ENCODE assay signal across 10 cellular contexts in genomic region chr2:167127135-167127534, GRCh38.
DNase-seq lines count a peak whose midpoint lies in the region; ATAC-seq, FAIRE-seq and TF ChIP-seq lines count a peak whose summit lies in the region.
"Had no signal": no experiment of that assay in that cellular context is flagged by ENCODE, and none has a peak within 500 bp of the region (broad histone marks: within the 10 kb centered on the region; RNA-seq: fewer than 3 reads in every experiment).

No MANE protein-coding gene starts in this region.

- no peak overlapping the region for H3K14ac ChIP-seq in H1 (ENCODE audit: insufficient read length)

- H3K23ac ChIP-seq in H1 (ENCODE audit: insufficient read length), result no peak overlapping the region

- no peaks in the 10 kb centered on the region for H3K23me2 ChIP-seq in H1 (ENCODE audit: low read depth, low read length)

- H2BK5ac ChIP-seq in H1 (ENCODE audit: low read depth, low read length), result no peak overlapping the region

- TF ChIP-seq EP300 in H1 (IDR thresholded peaks at IDR 0.05; ENCODE audit: borderline replicate concordance in 1 of 2, low read depth in 2 of 2, low read length in 2 of 2), result no peak

- no peak overlapping the region for H3K56ac ChIP-seq in H1 (replicated peaks; ENCODE audit: insufficient read length, low read depth, low read length)

- TF ChIP-seq CTCF in H1 (IDR thresholded peaks at IDR 0.05; ENCODE audit: control extremely low read depth in 1 of 3, insufficient read depth in 1 of 3, low read depth in 1 of 3, low read length in 3 of 3), result peak in 1 of 3 experiments; percentile 11; a peak in 1 of 4 replicates

- no peaks in the 10 kb centered on the region for H3K79me2 ChIP-seq in H1 (ENCODE audit: control insufficient read depth in 1 of 2, insufficient read depth in 2 of 2, low read length in 2 of 2)
- H3K79me2 ChIP-seq: parathyroid adenoma had no signal

- H3K36me3 ChIP-seq in H1 (ENCODE audit: control insufficient read depth in 2 of 4, insufficient read depth in 4 of 4, low read length in 3 of 4), result no peaks in the 10 kb centered on the region

- DNase-seq in NCI-H1417 (lab: John Stamatoyannopoulos, UW) (peak in 2 of 3 experiments; percentile 2 to 3), NCI-H1417 treated with DMSO at 0.1 percent for 48 hours (lab: John Stamatoyannopoulos, UW) (no peak), NCI-H82 (lab: John Stamatoyannopoulos, UW) (peak; percentile 82), H1 (ENCODE audit: low read depth in 1 of 2, low spot score in 2 of 2) (no peak), renal cortical epithelial cell (ENCODE audit: low read depth) (peak; percentile 46), NCI-H146 treated with DMSO at 0.1 percent for 48 hours (lab: John Stamatoyannopoulos, UW; ENCODE audit: unreplicated experiment) (no peak), NK-92 (lab: John Stamatoyannopoulos, UW; ENCODE audit: unreplicated experiment) (no peak)

- H3K9ac ChIP-seq in H1 (replicated peaks in 1 of 4; ENCODE audit: extremely low read depth in 1 of 4, low read depth in 3 of 4, low read length in 3 of 4), result no peak overlapping the region
- H3K9ac ChIP-seq: parathyroid adenoma had no signal

- POLR2A ChIA-PET in H1 (lab: Charles Lee; ENCODE audit: partially characterized antibody), result no interaction called here

- 50% methylated on average over 1 of the region's 1 CpG; no CpG with 5 or more reads in 1 of the 2 experiments for WGBS in H1 (ENCODE audit: extremely low coverage in 1 of 2, insufficient coverage in 1 of 2, insufficient read length in 1 of 2, insufficient replicate concordance in 2 of 2, low coverage in 1 of 2, low lambda C conversion rate in 2 of 2, missing lambda C conversion rate in 1 of 2), 2 experiments

- H2AFZ ChIP-seq in H1 (ENCODE audit: low read length), result no peak overlapping the region
- H2AFZ ChIP-seq: parathyroid adenoma had no signal

- no peaks in the 10 kb centered on the region for H4K20me1 ChIP-seq in H1 (replicated peaks in 1 of 2; ENCODE audit: control insufficient read depth in 1 of 2, insufficient read depth in 2 of 2, low read length in 2 of 2)

- no peak overlapping the region for H3K4me3 ChIP-seq in H1 (ENCODE audit: extremely low read depth in 1 of 4, insufficient read depth in 2 of 4, low read depth in 3 of 4, low read length in 4 of 4)

- no peak overlapping the region for H2BK12ac ChIP-seq in H1 (ENCODE audit: low read depth, low read length)

- no peaks in the 10 kb centered on the region for H3K4me1 ChIP-seq in H1 (replicated peaks in 1 of 4; ENCODE audit: control insufficient read depth in 3 of 4, insufficient read depth in 4 of 4, low read length in 3 of 4)
- H3K4me1 ChIP-seq: parathyroid adenoma had no signal

- no peak for ATAC-seq in HG03442 (IDR thresholded peaks at IDR 0.05; ENCODE audit: unreplicated experiment)
- ATAC-seq: stimulated activated effector memory CD8-positive, alpha-beta T cell treated with anti-CD3 and anti-CD28 coated beads, Interleukin-12 subunit alpha, Interleukin-12 subunit beta, amount 100 ng/mL, for 72 hours had no signal

- no peak overlapping the region for H3K18ac ChIP-seq in H1 (ENCODE audit: extremely low read depth, low read length)

- no peaks in the 10 kb centered on the region for H3K27me3 ChIP-seq in H1 (replicated peaks in 1 of 4; ENCODE audit: control insufficient read depth in 3 of 4, extremely low read depth in 1 of 4, insufficient read depth in 3 of 4, low read length in 3 of 4)

- TF ChIP-seq POLR2A in H1 (IDR thresholded peaks at IDR 0.05; ENCODE audit: control extremely low read depth in 1 of 2, low read depth in 2 of 2, low read length in 2 of 2), result no peak

- H4K91ac ChIP-seq in H1 (replicated peaks; ENCODE audit: insufficient read length, low read length), result no peak overlapping the region

- CTCF ChIA-PET in H1 (lab: Charles Lee; ENCODE audit: partially characterized antibody), result interaction anchor here (0.6 to 1.2 kb wide), 2 partner anchors 187 to 833 kb away, joined by 3 read pairs; no protein-coding TSS in a partner anchor

- peak; percentile 19 for FAIRE-seq in H1 (lab: Jason Lieb, UNC)

- H2AK5ac ChIP-seq in H1 (ENCODE audit: low read depth, low read length), result no peak overlapping the region

- no peaks in the 10 kb centered on the region for H3K79me1 ChIP-seq in H1 (ENCODE audit: low read depth, low read length)

- H2BK15ac ChIP-seq in H1 (ENCODE audit: low read length), result no peak overlapping the region

- H4K5ac ChIP-seq in H1 (ENCODE audit: insufficient read length, low read depth, low read length), result no peak overlapping the region

- no peak overlapping the region for H3K27ac ChIP-seq in H1 (ENCODE audit: low read depth, low read length)
- H3K27ac ChIP-seq: parathyroid adenoma had no signal

- no peak overlapping the region for H2BK120ac ChIP-seq in H1 (replicated peaks; ENCODE audit: low read depth, low read length)

- peak; percentile 16 to 29; a peak in 2 of 4 replicates for TF ChIP-seq RAD21 in H1 (IDR thresholded peaks at IDR 0.05 in 1 of 2, conservative IDR thresholded peaks at IDR 0.05 in 1 of 2; ENCODE audit: low read depth in 2 of 2, low read length in 2 of 2)

- no peaks in the 10 kb centered on the region for H3K9me3 ChIP-seq in H1 (ENCODE audit: insufficient read depth in 2 of 2, low read depth in 1 of 2, low read length in 1 of 2)

- no peak overlapping the region for H3K4ac ChIP-seq in H1 (replicated peaks; ENCODE audit: insufficient read length, low read depth, low read length)

- H3K4me2 ChIP-seq in H1 (ENCODE audit: insufficient read depth in 1 of 2, low read depth in 2 of 2, low read length in 2 of 2), result no peak overlapping the region

- H2BK20ac ChIP-seq in H1 (ENCODE audit: low read length), result no peak overlapping the region

- H4K8ac ChIP-seq in H1 (ENCODE audit: extremely low read depth, insufficient read depth, low read length), result no peak overlapping the region

TF ChIP-seq in H1, 55 proteins besides CTCF, POLR2A, EP300 and RAD21:
- TF ChIP-seq YY1 (IDR thresholded peaks at IDR 0.05; ENCODE audit: low read depth, low read length) (no peak), RNF2 (IDR thresholded peaks at IDR 0.05; ENCODE audit: borderline replicate concordance, low read depth, low read length, missing control alignments, poor library complexity, severe bottlenecking) (no peak), CTBP2 (IDR thresholded peaks at IDR 0.05; ENCODE audit: borderline replicate concordance, insufficient read depth, insufficient read length, low read length) (no peak), RFX5 (IDR thresholded peaks at IDR 0.05; ENCODE audit: borderline replicate concordance, low read depth, low read length) (no peak), BACH1 (IDR thresholded peaks at IDR 0.05; ENCODE audit: low read length) (no peak), SAP30 (IDR thresholded peaks at IDR 0.05; ENCODE audit: insufficient read depth, insufficient replicate concordance, low read length) (no peak), HDAC2 (IDR thresholded peaks at IDR 0.05; ENCODE audit: borderline replicate concordance in 1 of 2, low read depth in 2 of 2, low read length in 2 of 2) (no peak), BCL11A (IDR thresholded peaks at IDR 0.05; ENCODE audit: low read depth in 2 of 2, low read length in 2 of 2) (no peak), KDM4A (IDR thresholded peaks at IDR 0.05; ENCODE audit: low read depth, low read length, severe bottlenecking) (no peak), SP1 (IDR thresholded peaks at IDR 0.05; ENCODE audit: low read depth, low read length) (no peak), NANOG (IDR thresholded peaks at IDR 0.05; ENCODE audit: insufficient read depth, low read depth, low read length, poor library complexity, severe bottlenecking) (no peak), SP2 (IDR thresholded peaks at IDR 0.05; ENCODE audit: low read length) (no peak), CBX8 (IDR thresholded peaks at IDR 0.05; ENCODE audit: borderline replicate concordance, low read depth, low read length) (no peak), JUN (IDR thresholded peaks at IDR 0.05; ENCODE audit: low read depth, low read length) (no peak), SIRT6 (IDR thresholded peaks at IDR 0.05; ENCODE audit: low read length) (no peak), ZNF274 (IDR thresholded peaks at IDR 0.05; ENCODE audit: borderline replicate concordance, extremely low read depth, low read length) (no peak), CREB1 (IDR thresholded peaks at IDR 0.05) (no peak), SIX5 (IDR thresholded peaks at IDR 0.05; ENCODE audit: low read depth, low read length) (no peak), CBX5 (IDR thresholded peaks at IDR 0.05; ENCODE audit: low read depth, low read length) (no peak), PHF8 (conservative IDR thresholded peaks at IDR 0.05; ENCODE audit: low read depth, low read length) (no peak)
TF ChIP-seq in H1: peak in this region for 0.

Comparison
In these comparisons a context has a peak if more than half of its experiments do, and no peak if none do; other contexts are left out.
1. DNase-seq: peak in NCI-H1417 (2 of 3), NCI-H82 (single experiment) and renal cortical epithelial cell (single experiment); none in NCI-H1417 treated with DMSO at 0.1 percent for 48 hours (single experiment), H1 (0 of 2), NCI-H146 treated with DMSO at 0.1 percent for 48 hours (single experiment) and NK-92 (single experiment).